9 cellular contexts compared by ENCODE assay signal in genomic region chr11:22666320-22666699, GRCh38. TPM values are rescaled to one million over a fixed set of nuclear protein-coding genes. Genes with fewer than 3 reads are reported as not detected.
A peak's percentile ranks its signal among the peaks of the same experiment; 100 is the strongest.
DNase-seq lines count a peak whose midpoint lies in the region; ATAC-seq and TF ChIP-seq lines count a peak whose summit lies in the region.
"Had no signal": no experiment of that assay in that cellular context is flagged by ENCODE, and none has a peak within 500 bp of the region (broad histone marks: within the 10 kb centered on the region; RNA-seq: fewer than 3 reads in every experiment).

GAS2 (plus strand) TSS chr11:22666611; CDS start chr11:22674870, 8,259 bp downstream.

- no peaks in the 10 kb centered on the region for H3K9me3 Mint-ChIP-seq in WTC11

- POLR2A ChIA-PET in WTC11 (lab: Charles Lee): interaction anchor here (0.9 kb wide), 1 partner anchor 42 kb away, joined by 5 read pairs; no protein-coding TSS in a partner anchor

- H3K36me3 Mint-ChIP-seq in WTC11: no peaks in the 10 kb centered on the region

- H3K27ac ChIP-seq in iPS-20b (ENCODE audit: low read length): no peak within 1 kb of the TSS
- no peak within 1 kb of the TSS for H3K27ac ChIP-seq in thoracic aorta
- H3K27ac ChIP-seq in caudate nucleus (ENCODE audit: low read depth, low read length): no peak within 1 kb of the TSS

- peaks cover 17% of the 10 kb centered on the region for H3K27me3 Mint-ChIP-seq in WTC11 (ENCODE audit: low read depth)

- peak within 1 kb of the TSS; percentile 29 for H3K9ac ChIP-seq in iPS-20b (ENCODE audit: low read depth, low read length)

- ATAC-seq in WTC11 (no peak; the same call in 1 of the 2 replicates), thoracic aorta (ENCODE audit: insufficient number of reproducible peaks, low FRiP score, low read depth) (no peak)
- ATAC-seq: HCT116 had no signal

- peak within 1 kb of the TSS; percentile 64; the same call in 1 of the 2 replicates for H3K27ac Mint-ChIP-seq in WTC11

- H3K36me3 ChIP-seq in H7 (replicated peaks; ENCODE audit: control insufficient read depth, insufficient read depth, low read length): no peaks in the 10 kb centered on the region
- H3K36me3 ChIP-seq in iPS-20b (ENCODE audit: insufficient read depth, low read depth, low read length): no peaks in the 10 kb centered on the region
- no peaks in the 10 kb centered on the region for H3K36me3 ChIP-seq in thoracic aorta

- H3K4me1 ChIP-seq in iPS-20b (ENCODE audit: insufficient read depth, low read length): peaks cover 11% of the 10 kb centered on the region; the same call in 1 of the 2 replicates
- H3K4me1 ChIP-seq in thoracic aorta (ENCODE audit: control insufficient read depth in 1 of 2, low read depth in 2 of 2): peaks cover 4 to 14% of the 10 kb centered on the region in 2 donors

- peaks cover 22% of the 10 kb centered on the region for H3K4me1 Mint-ChIP-seq in WTC11

- H3K4me3 ChIP-seq in H7 (ENCODE audit: insufficient read depth, low read depth, low read length) (peak within 1 kb of the TSS; percentile 51), iPS-20b (ENCODE audit: low read length) (peak within 1 kb of the TSS; percentile 70), thoracic aorta (peak within 1 kb of the TSS; percentile 61)

- H3K4me3 Mint-ChIP-seq in WTC11: peak within 1 kb of the TSS; percentile 93

- no peak for TF ChIP-seq CTCF in WTC11 (IDR thresholded peaks at IDR 0.05)
- no peak for TF ChIP-seq CTCF in thoracic aorta (IDR thresholded peaks at IDR 0.05)

- no peaks in the 10 kb centered on the region for H3K9me3 ChIP-seq in iPS-20b (ENCODE audit: insufficient read depth, low read depth, low read length)
- H3K9me3 ChIP-seq in thoracic aorta: no peaks in the 10 kb centered on the region

- DNase-seq in DMS 273 treated with DMSO at 0.1 percent for 48 hours (lab: John Stamatoyannopoulos, UW) (peak; percentile 45), H7 (no peak), WTC11 (ENCODE audit: low spot score) (no peak), thoracic aorta (ENCODE audit: low spot score) (no peak), NCI-H748 treated with DMSO at 0.1 percent for 48 hours (lab: John Stamatoyannopoulos, UW) (no peak), mesenteric fat pad (ENCODE audit: low spot score) (no peak), caudate nucleus (lab: John Stamatoyannopoulos, UW) (no peak)

- CTCF ChIA-PET in WTC11 (lab: Charles Lee): interaction anchor here (0.7 to 1.2 kb wide), 5 partner anchors 9 to 122 kb away, joined by 3 to 5 read pairs (median 3); partner anchors contain the start of gene FANCF

- peaks cover 13% of the 10 kb centered on the region for H3K27me3 ChIP-seq in H7 (ENCODE audit: control insufficient read depth, insufficient read depth, low read length)
- peaks cover 33% of the 10 kb centered on the region for H3K27me3 ChIP-seq in iPS-20b (ENCODE audit: insufficient read depth, low read length)
- peaks cover 7% of the 10 kb centered on the region for H3K27me3 ChIP-seq in thoracic aorta (replicated peaks; ENCODE audit: insufficient read depth)

TF ChIP-seq in WTC11, 78 proteins besides CTCF, POLR2A, EP300 and RAD21:
- TF ChIP-seq, protein P1, sequence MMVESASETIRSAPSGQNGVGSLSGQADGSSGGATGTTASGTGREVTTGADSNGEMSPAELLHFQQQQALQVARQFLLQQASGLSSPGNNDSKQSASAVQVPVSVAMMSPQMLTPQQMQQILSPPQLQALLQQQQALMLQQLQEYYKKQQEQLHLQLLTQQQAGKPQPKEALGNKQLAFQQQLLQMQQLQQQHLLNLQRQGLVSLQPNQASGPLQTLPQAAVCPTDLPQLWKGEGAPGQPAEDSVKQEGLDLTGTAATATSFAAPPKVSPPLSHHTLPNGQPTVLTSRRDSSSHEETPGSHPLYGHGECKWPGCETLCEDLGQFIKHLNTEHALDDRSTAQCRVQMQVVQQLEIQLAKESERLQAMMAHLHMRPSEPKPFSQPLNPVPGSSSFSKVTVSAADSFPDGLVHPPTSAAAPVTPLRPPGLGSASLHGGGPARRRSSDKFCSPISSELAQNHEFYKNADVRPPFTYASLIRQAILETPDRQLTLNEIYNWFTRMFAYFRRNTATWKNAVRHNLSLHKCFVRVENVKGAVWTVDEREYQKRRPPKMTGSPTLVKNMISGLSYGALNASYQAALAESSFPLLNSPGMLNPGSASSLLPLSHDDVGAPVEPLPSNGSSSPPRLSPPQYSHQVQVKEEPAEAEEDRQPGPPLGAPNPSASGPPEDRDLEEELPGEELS (CRISPR knock-in tag; IDR thresholded peaks at IDR 0.05): no peak
- TF ChIP-seq ZNF671 (CRISPR knock-in tag; IDR thresholded peaks at IDR 0.05) (no peak), ZNF121 (CRISPR knock-in tag; IDR thresholded peaks at IDR 0.05) (no peak), TEAD1 (CRISPR knock-in tag; IDR thresholded peaks at IDR 0.05) (no peak), SMAD3 (CRISPR knock-in tag; IDR thresholded peaks at IDR 0.05; ENCODE audit: borderline replicate concordance) (no peak), ESRRA (CRISPR knock-in tag; IDR thresholded peaks at IDR 0.05; ENCODE audit: borderline replicate concordance) (no peak), FOXJ3 (CRISPR knock-in tag; IDR thresholded peaks at IDR 0.05; ENCODE audit: borderline replicate concordance) (no peak), ZNF425 (CRISPR knock-in tag; conservative IDR thresholded peaks at IDR 0.05) (no peak), MXD4 (CRISPR knock-in tag; IDR thresholded peaks at IDR 0.05; ENCODE audit: borderline replicate concordance) (no peak), OVOL2 (CRISPR knock-in tag; IDR thresholded peaks at IDR 0.05; ENCODE audit: borderline replicate concordance) (no peak), ETV6 (CRISPR knock-in tag; IDR thresholded peaks at IDR 0.05) (no peak), CREB1 (CRISPR knock-in tag; IDR thresholded peaks at IDR 0.05) (no peak), ZBTB21 (CRISPR knock-in tag; IDR thresholded peaks at IDR 0.05; ENCODE audit: borderline replicate concordance) (no peak)
- TF ChIP-seq, protein P2, sequence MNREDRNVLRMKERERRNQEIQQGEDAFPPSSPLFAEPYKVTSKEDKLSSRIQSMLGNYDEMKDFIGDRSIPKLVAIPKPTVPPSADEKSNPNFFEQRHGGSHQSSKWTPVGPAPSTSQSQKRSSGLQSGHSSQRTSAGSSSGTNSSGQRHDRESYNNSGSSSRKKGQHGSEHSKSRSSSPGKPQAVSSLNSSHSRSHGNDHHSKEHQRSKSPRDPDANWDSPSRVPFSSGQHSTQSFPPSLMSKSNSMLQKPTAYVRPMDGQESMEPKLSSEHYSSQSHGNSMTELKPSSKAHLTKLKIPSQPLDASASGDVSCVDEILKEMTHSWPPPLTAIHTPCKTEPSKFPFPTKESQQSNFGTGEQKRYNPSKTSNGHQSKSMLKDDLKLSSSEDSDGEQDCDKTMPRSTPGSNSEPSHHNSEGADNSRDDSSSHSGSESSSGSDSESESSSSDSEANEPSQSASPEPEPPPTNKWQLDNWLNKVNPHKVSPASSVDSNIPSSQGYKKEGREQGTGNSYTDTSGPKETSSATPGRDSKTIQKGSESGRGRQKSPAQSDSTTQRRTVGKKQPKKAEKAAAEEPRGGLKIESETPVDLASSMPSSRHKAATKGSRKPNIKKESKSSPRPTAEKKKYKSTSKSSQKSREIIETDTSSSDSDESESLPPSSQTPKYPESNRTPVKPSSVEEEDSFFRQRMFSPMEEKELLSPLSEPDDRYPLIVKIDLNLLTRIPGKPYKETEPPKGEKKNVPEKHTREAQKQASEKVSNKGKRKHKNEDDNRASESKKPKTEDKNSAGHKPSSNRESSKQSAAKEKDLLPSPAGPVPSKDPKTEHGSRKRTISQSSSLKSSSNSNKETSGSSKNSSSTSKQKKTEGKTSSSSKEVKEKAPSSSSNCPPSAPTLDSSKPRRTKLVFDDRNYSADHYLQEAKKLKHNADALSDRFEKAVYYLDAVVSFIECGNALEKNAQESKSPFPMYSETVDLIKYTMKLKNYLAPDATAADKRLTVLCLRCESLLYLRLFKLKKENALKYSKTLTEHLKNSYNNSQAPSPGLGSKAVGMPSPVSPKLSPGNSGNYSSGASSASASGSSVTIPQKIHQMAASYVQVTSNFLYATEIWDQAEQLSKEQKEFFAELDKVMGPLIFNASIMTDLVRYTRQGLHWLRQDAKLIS (CRISPR knock-in tag; IDR thresholded peaks at IDR 0.05; ENCODE audit: borderline replicate concordance): no peak
- TF ChIP-seq, protein P3, sequence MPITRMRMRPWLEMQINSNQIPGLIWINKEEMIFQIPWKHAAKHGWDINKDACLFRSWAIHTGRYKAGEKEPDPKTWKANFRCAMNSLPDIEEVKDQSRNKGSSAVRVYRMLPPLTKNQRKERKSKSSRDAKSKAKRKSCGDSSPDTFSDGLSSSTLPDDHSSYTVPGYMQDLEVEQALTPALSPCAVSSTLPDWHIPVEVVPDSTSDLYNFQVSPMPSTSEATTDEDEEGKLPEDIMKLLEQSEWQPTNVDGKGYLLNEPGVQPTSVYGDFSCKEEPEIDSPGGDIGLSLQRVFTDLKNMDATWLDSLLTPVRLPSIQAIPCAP (CRISPR knock-in tag; IDR thresholded peaks at IDR 0.05): no peak

RNA-seq across cellular contexts. Expression of gene GAS2, which starts in this region (rescaled TPM):
- total RNA-seq in H7 (2014; rRNA removed; shearing (Covaris generic)): 1.7 and 2.0 TPM in 2 replicates
- 1.8 to 3.0 TPM (median 2.4 TPM) in 3 replicates for total RNA-seq in WTC11 (2021)
- total RNA-seq in thoracic aorta: under 1 TPM in 1 of 2 donors, not detected in 1; 0.95 TPM
- 0.71 TPM for total RNA-seq in mesenteric fat pad
